Comparison of ENCODE assay signal across 10 cellular contexts in the genomic region with DNA sequence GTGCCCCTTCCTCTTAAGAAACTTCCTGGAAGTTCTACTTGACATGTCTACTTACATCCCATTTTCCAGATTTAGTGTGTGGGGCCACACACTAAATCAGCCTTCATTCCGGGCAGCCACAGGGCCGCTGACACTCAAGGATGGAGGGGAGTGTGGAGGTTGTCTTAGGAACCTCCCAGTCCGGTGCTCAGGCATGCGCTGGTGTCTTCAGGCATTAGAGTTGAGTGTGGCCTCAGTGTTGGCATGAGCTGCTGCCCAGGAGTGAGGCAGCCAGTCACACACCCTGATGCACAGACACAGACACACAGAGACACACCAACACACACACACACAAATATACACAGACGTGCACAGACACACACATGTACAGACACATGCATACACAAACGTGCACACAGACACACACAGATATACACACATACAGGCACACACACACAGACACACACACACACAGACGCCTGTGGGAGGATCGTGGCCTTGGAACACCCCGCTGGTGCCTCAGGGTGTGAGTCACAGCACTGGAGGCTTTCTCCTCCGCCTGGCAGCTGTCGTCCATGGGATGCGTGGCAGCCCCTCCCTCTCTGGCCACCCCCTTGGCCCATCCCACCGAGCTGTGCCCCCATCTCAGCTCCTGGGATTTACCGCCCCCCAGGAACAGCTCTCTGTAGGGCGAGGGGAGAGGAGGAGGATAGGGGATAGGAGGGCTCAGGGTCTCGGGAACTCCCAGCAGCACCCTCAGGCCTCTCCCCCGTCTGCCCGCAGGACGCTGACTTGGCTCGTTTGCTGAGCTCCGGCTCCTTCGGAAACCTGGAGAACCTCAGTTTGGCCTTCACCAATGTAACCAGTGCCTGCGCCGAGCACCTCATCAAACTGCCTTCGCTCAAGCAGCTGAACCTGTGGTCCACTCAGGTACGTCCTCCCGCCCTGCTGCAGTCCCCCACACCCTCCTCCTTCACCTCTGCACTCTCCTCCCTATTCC.
DNase-seq lines count a peak whose midpoint lies in the region; ATAC-seq, FAIRE-seq and TF ChIP-seq lines count a peak whose summit lies in the region.
"Had no signal": no experiment of that assay in that cellular context is flagged by ENCODE, and none has a peak within 500 bp of the region (broad histone marks: within the 10 kb centered on the region; RNA-seq: fewer than 3 reads in every experiment).

No MANE protein-coding gene starts in this region.

- H3K27ac ChIP-seq in kidney (ENCODE audit: low read depth in 2 of 2, low read length in 2 of 2) (no peak overlapping the region), upper lobe of right lung (no peak overlapping the region)

- H3K9me3 ChIP-seq in kidney (ENCODE audit: control insufficient read depth in 1 of 2, low read length in 2 of 2) (no peaks in the 10 kb centered on the region), upper lobe of right lung (no peaks in the 10 kb centered on the region)

- no peaks in the 10 kb centered on the region for H3K4me1 Mint-ChIP-seq in activated T-helper 17 cell treated with anti-CD3 and anti-CD28 coated beads, Interleukin-2, amount 50 U/mL, for 72 hours
- peaks cover 4% of the 10 kb centered on the region for H3K4me1 Mint-ChIP-seq in stimulated activated memory B cell treated with anti-CD40 and anti-IgM and Interleukin-4, amounts not matched to agents 10 μg/mL and 1 μg/mL and 100 μg/mL, for 72 hours

- no peak for DNase-seq in activated naive CD4-positive, alpha-beta T cell treated with anti-CD3 and anti-CD28 coated beads, Interleukin-2, amount 50 U/mL, for 72 hours (ENCODE audit: low spot score in 2 of 2)
- DNase-seq in activated naive CD4-positive, alpha-beta T cell (lab: John Stamatoyannopoulos, UW): no peak
- DNase-seq in kidney (peak; percentile 66), upper lobe of right lung (peak; percentile 50), NCI-H2081 treated with DMSO at 0.1 percent for 48 hours (lab: John Stamatoyannopoulos, UW) (no peak)
- DNase-seq in stimulated activated naive CD4-positive, alpha-beta T cell treated with Interleukin-2 at 50 U/mL for 16 hours (lab: John Stamatoyannopoulos, UW): no peak
- DNase-seq: DND-41, NCI-H1436 had no signal

- intact Hi-C loops in kidney (cut with DNase I): no loop called here
- intact Hi-C loops in upper lobe of right lung (cut with DNase I): no loop called here

- no peaks in the 10 kb centered on the region for H3K9me3 Mint-ChIP-seq in activated naive CD4-positive, alpha-beta T cell treated with anti-CD3 and anti-CD28 coated beads, Interleukin-2, amount 50 U/mL, for 72 hours
- H3K9me3 Mint-ChIP-seq in activated T-helper 17 cell treated with anti-CD3 and anti-CD28 coated beads, Interleukin-2, amount 50 U/mL, for 72 hours: no peaks in the 10 kb centered on the region
- no peaks in the 10 kb centered on the region for H3K9me3 Mint-ChIP-seq in stimulated activated memory B cell treated with anti-CD40 and anti-IgM and Interleukin-4, amounts not matched to agents 10 μg/mL and 1 μg/mL and 100 μg/mL, for 72 hours

- FAIRE-seq in kidney (lab: Jason Lieb, UNC): no peak

- H3K36me3 ChIP-seq in kidney (ENCODE audit: control insufficient read depth in 1 of 2, insufficient read depth in 2 of 2, low read length in 2 of 2) (peaks cover 33 to 57% of the 10 kb centered on the region in 2 donors), upper lobe of right lung (peaks cover 61% of the 10 kb centered on the region)

- peak overlapping the region; percentile 28 to 63 for H3K27ac Mint-ChIP-seq in activated naive CD4-positive, alpha-beta T cell treated with anti-CD3 and anti-CD28 coated beads, Interleukin-2, amount 50 U/mL, for 72 hours
- H3K27ac Mint-ChIP-seq in activated T-helper 17 cell treated with anti-CD3 and anti-CD28 coated beads, Interleukin-2, amount 50 U/mL, for 72 hours: peak overlapping the region; percentile 80
- no peak overlapping the region for H3K27ac Mint-ChIP-seq in stimulated activated memory B cell treated with anti-CD40 and anti-IgM and Interleukin-4, amounts not matched to agents 10 μg/mL and 1 μg/mL and 100 μg/mL, for 72 hours

- H3K4me3 Mint-ChIP-seq in activated T-helper 17 cell treated with anti-CD3 and anti-CD28 coated beads, Interleukin-2, amount 50 U/mL, for 72 hours: no peak overlapping the region
- H3K4me3 Mint-ChIP-seq in stimulated activated memory B cell treated with anti-CD40 and anti-IgM and Interleukin-4, amounts not matched to agents 10 μg/mL and 1 μg/mL and 100 μg/mL, for 72 hours: no peak overlapping the region

- H3K27me3 ChIP-seq in upper lobe of right lung: no peaks in the 10 kb centered on the region

- H3K9ac ChIP-seq in kidney (ENCODE audit: low read length in 2 of 2): no peak overlapping the region

- H3K4me3 ChIP-seq in kidney (ENCODE audit: low read length in 2 of 2) (no peak overlapping the region), upper lobe of right lung (no peak overlapping the region)

- peaks cover 0 to 6% of the 10 kb centered on the region in 2 donors for H3K36me3 Mint-ChIP-seq in activated naive CD4-positive, alpha-beta T cell treated with anti-CD3 and anti-CD28 coated beads, Interleukin-2, amount 50 U/mL, for 72 hours
- peaks cover 60% of the 10 kb centered on the region for H3K36me3 Mint-ChIP-seq in activated T-helper 17 cell treated with anti-CD3 and anti-CD28 coated beads, Interleukin-2, amount 50 U/mL, for 72 hours (ENCODE audit: low read depth)
- peaks cover 70% of the 10 kb centered on the region for H3K36me3 Mint-ChIP-seq in stimulated activated memory B cell treated with anti-CD40 and anti-IgM and Interleukin-4, amounts not matched to agents 10 μg/mL and 1 μg/mL and 100 μg/mL, for 72 hours

- no peaks in the 10 kb centered on the region for H3K4me1 ChIP-seq in kidney (ENCODE audit: control insufficient read depth in 1 of 2, insufficient read depth in 1 of 2, low read depth in 1 of 2, low read length in 2 of 2)
- H3K4me1 ChIP-seq in upper lobe of right lung: peaks cover 8% of the 10 kb centered on the region

- ATAC-seq in activated naive CD4-positive, alpha-beta T cell treated with anti-CD3 and anti-CD28 coated beads, Interleukin-2, amount 50 U/mL, for 72 hours: peak; percentile 25 to 39
- peak; percentile 56 for ATAC-seq in activated T-helper 17 cell treated with anti-CD3 and anti-CD28 coated beads, Interleukin-2, amount 50 U/mL, for 72 hours (replicated peaks)
- no peak for ATAC-seq in upper lobe of right lung
- no peak for ATAC-seq in stimulated activated memory B cell treated with anti-CD40 and anti-IgM and Interleukin-4, amounts not matched to agents 10 μg/mL and 1 μg/mL and 100 μg/mL, for 72 hours

- no peaks in the 10 kb centered on the region for H3K27me3 Mint-ChIP-seq in activated T-helper 17 cell treated with anti-CD3 and anti-CD28 coated beads, Interleukin-2, amount 50 U/mL, for 72 hours
- H3K27me3 Mint-ChIP-seq in stimulated activated memory B cell treated with anti-CD40 and anti-IgM and Interleukin-4, amounts not matched to agents 10 μg/mL and 1 μg/mL and 100 μg/mL, for 72 hours: no peaks in the 10 kb centered on the region

- no peak for TF ChIP-seq CTCF in kidney (IDR thresholded peaks at IDR 0.05; ENCODE audit: borderline replicate concordance, extremely low read depth, insufficient read depth)
- no peak for TF ChIP-seq CTCF in upper lobe of right lung (IDR thresholded peaks at IDR 0.05)

Comparison
In these comparisons a context has a peak if more than half of its experiments do, and no peak if none do; other contexts are left out.
1. ATAC-seq: peak in activated naive CD4-positive, alpha-beta T cell treated with anti-CD3 and anti-CD28 coated beads, Interleukin-2, amount 50 U/mL, for 72 hours (2 of 2) and activated T-helper 17 cell treated with anti-CD3 and anti-CD28 coated beads, Interleukin-2, amount 50 U/mL, for 72 hours (single experiment); none in upper lobe of right lung (single experiment) and stimulated activated memory B cell treated with anti-CD40 and anti-IgM and Interleukin-4, amounts not matched to agents 10 μg/mL and 1 μg/mL and 100 μg/mL, for 72 hours (single experiment).
2. DNase-seq: peak in kidney (single experiment) and upper lobe of right lung (single experiment); none in activated naive CD4-positive, alpha-beta T cell treated with anti-CD3 and anti-CD28 coated beads, Interleukin-2, amount 50 U/mL, for 72 hours (0 of 2), activated naive CD4-positive, alpha-beta T cell (0 of 4), NCI-H2081 treated with DMSO at 0.1 percent for 48 hours (single experiment) and stimulated activated naive CD4-positive, alpha-beta T cell treated with Interleukin-2 at 50 U/mL for 16 hours (single experiment).